In genomic region chr15:89430530-89431341, GRCh38 we compare ENCODE assay signal across 8 cellular contexts.
DNase-seq lines count a peak whose midpoint lies in the region; ATAC-seq and TF ChIP-seq lines count a peak whose summit lies in the region.

No MANE protein-coding gene starts in this region.

- DNase-seq in 8988T = peak; percentile 76
- peak; percentile 88 for DNase-seq in NCI-H2171 treated with DMSO at 0.1 percent for 48 hours (lab: John Stamatoyannopoulos, UW)
- DNase-seq in cerebellar cortex (ENCODE audit: low spot score) = peak; percentile 85
- DNase-seq in stimulated activated CD4-positive, alpha-beta T cell treated with anti-CD3 and anti-CD28 coated beads, Interleukin-15, amount 100 ng/mL, for 48 hours (ENCODE audit: low read depth in 2 of 2) = peak; percentile 73 to 90

- no peaks in the 10 kb centered on the region for H3K27me3 ChIP-seq in layer of hippocampus (ENCODE audit: control insufficient read depth, insufficient read depth, low read length)

- no peak for TF ChIP-seq POLR2A in GM18505 (IDR thresholded peaks at IDR 0.05; ENCODE audit: borderline replicate concordance, extremely low read depth, insufficient read depth, insufficient read length)

- ATAC-seq in GM18505 (IDR thresholded peaks at IDR 0.05; ENCODE audit: unreplicated experiment) (peak; percentile 88), HG03060 (IDR thresholded peaks at IDR 0.05; ENCODE audit: low read depth, unreplicated experiment) (peak; percentile 81)
- peak; percentile 86 to 91 for ATAC-seq in activated CD4-positive, CD25-positive, alpha-beta regulatory T cell treated with anti-CD3 and anti-CD28 coated beads, Interleukin-2, amount 50 U/mL, for 24 hours

- H3K27ac ChIP-seq in layer of hippocampus (ENCODE audit: low read depth, low read length) = peak overlapping the region; percentile 52

Comparison
In these comparisons a context has a peak if more than half of its experiments do, and no peak if none do; other contexts are left out.
1. Peak in every context shown above with its lines: DNase-seq, ATAC-seq and H3K27ac ChIP-seq.